ENCODE assay signal across 21 cellular contexts in genomic region chr6:154520280-154520679, GRCh38. TPM values are rescaled to one million over a fixed set of nuclear protein-coding genes. Genes with fewer than 3 reads are reported as not detected.
"Had no signal": no experiment of that assay in that cellular context is flagged by ENCODE, and none has a peak within 500 bp of the region (broad histone marks: within the 10 kb centered on the region; RNA-seq: fewer than 3 reads in every experiment).

No MANE protein-coding gene starts in this region.

- H3K9me3 ChIP-seq: breast epithelium had no signal

- H3K27ac ChIP-seq: breast epithelium had no signal

- H3K36me3 ChIP-seq: breast epithelium had no signal

- H3K4me3 Mint-ChIP-seq: activated CD8-positive, alpha-beta T cell treated with anti-CD3 and anti-CD28 coated beads, Interleukin-2, amount 10 ng/mL, durations not matched to agents 7 days and 5 days; activated naive CD4-positive, alpha-beta T cell treated with anti-CD3 and anti-CD28 coated beads, Interleukin-2, amount 50 U/mL, for 24 hours; T-cell had no signal

- H3K36me3 Mint-ChIP-seq: activated naive CD4-positive, alpha-beta T cell treated with anti-CD3 and anti-CD28 coated beads, Interleukin-2, amount 50 U/mL, for 24 hours; T-cell had no signal

- H3K27ac Mint-ChIP-seq: activated CD8-positive, alpha-beta T cell treated with anti-CD3 and anti-CD28 coated beads, Interleukin-2, amount 10 ng/mL, durations not matched to agents 7 days and 5 days; activated naive CD4-positive, alpha-beta T cell treated with anti-CD3 and anti-CD28 coated beads, Interleukin-2, amount 50 U/mL, for 24 hours; T-cell had no signal

- DNase-seq: activated CD4-positive, alpha-beta T cell treated with anti-CD3 and anti-CD28 coated beads for 48 hours; activated CD4-positive, alpha-beta T cell treated with anti-CD3 and anti-CD28 coated beads, Interleukin-2, amount 50 U/mL, for 4 hours; activated CD8-positive, alpha-beta memory T cell treated with anti-CD3 and anti-CD28 coated beads, Interleukin-2, amount 50 U/mL, for 48 hours; activated CD8-positive, alpha-beta T cell treated with anti-CD3 and anti-CD28 coated beads, Interleukin-2, amount 10 ng/mL, durations not matched to agents 7 days and 5 days; activated T-cell treated with anti-CD3 and anti-CD28 coated beads, Interleukin-2, amount 50 U/mL, for 1 hour; aorta; caudate nucleus; NCI-H1105 treated with DMSO at 0.1 percent for 48 hours; NCI-H1436 treated with DMSO at 0.1 percent for 48 hours; NCI-H187; NCI-H2081; NCI-H446; NCI-H524; PC-3; SHP77; T-cell; T-helper 2 cell; T1000 had no signal

- H3K4me3 ChIP-seq: breast epithelium had no signal

- H3K4me1 Mint-ChIP-seq: activated naive CD4-positive, alpha-beta T cell treated with anti-CD3 and anti-CD28 coated beads, Interleukin-2, amount 50 U/mL, for 24 hours; T-cell had no signal

- H3K4me1 ChIP-seq: breast epithelium had no signal

- H3K27me3 ChIP-seq: breast epithelium had no signal

- ATAC-seq: activated CD4-positive, CD25-positive, alpha-beta regulatory T cell treated with anti-CD3 and anti-CD28 coated beads, Interleukin-2, amount 50 U/mL, for 24 hours; activated CD8-positive, alpha-beta T cell treated with anti-CD3 and anti-CD28 coated beads, Interleukin-2, amount 10 ng/mL, durations not matched to agents 7 days and 5 days; PC-3; T-cell had no signal

- H3K9me3 Mint-ChIP-seq: activated naive CD4-positive, alpha-beta T cell treated with anti-CD3 and anti-CD28 coated beads, Interleukin-2, amount 50 U/mL, for 24 hours; T-cell had no signal

RNA-seq across cellular contexts. Expression of gene CNKSR3, which starts 9.8 kb away (rescaled TPM):
- total RNA-seq: activated CD8-positive, alpha-beta T cell treated with anti-CD3 and anti-CD28 coated beads, Interleukin-2, amount 10 ng/mL, durations not matched to agents 7 days and 5 days had no signal
